In the genomic region with DNA sequence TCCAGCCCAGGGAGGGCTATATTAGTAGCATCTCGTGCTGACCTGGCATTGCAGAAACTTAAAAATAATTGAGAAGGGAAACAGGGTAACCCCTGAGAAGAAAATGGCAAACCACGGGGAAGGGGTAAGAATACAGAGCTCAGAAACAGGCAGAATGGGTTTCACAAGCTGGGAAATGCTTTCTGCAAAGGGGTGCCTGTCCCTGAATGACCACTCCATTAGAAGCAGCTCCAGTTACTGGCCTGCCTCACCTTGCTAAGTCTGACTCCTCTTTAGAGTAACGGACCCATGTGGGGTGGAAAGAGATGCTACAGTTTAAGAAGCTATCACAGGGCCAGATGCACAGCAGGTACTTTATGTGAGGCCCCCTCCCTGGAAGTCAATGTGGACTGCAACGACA, we compare ENCODE assay signal across 12 cellular contexts. TPM values are rescaled to one million over a fixed set of nuclear protein-coding genes. Genes with fewer than 3 reads are reported as not detected.
DNase-seq lines count a peak whose midpoint lies in the region; ATAC-seq and TF ChIP-seq lines count a peak whose summit lies in the region.
"Had no signal": no experiment of that assay in that cellular context is flagged by ENCODE, and none has a peak within 500 bp of the region (broad histone marks: within the 10 kb centered on the region; RNA-seq: fewer than 3 reads in every experiment).

No MANE protein-coding gene starts in this region.

- 0 out of 2 replicates have a peak, but pooled peaks cover 4% of the 10 kb centered on the region for H3F3A ChIP-seq in MM.1S (ENCODE audit: insufficient read depth, low read length)

- intact Hi-C loops in CD4-positive, alpha-beta T cell (cut with DNase I, micrococcal nuclease), result loop anchor here in 1 of 2 experiments (1.0 to 10.0 kb wide), 3 partner anchors 17 to 419 kb away; a partner anchor contains a TSS

- no peaks in the 10 kb centered on the region for H3K9me3 Mint-ChIP-seq in CD4-positive, alpha-beta T cell

- H3K4me2 ChIP-seq in MM.1S (ENCODE audit: low read depth, low read length), result peak overlapping the region; percentile 86; the same call in 1 of the 2 replicates
- peak overlapping the region; percentile 99 for H3K4me2 ChIP-seq in osteoblast (ENCODE audit: insufficient read depth, low read length)

- H3K36me3 Mint-ChIP-seq in CD4-positive, alpha-beta T cell (ENCODE audit: low read depth), result peaks cover 80% of the 10 kb centered on the region

- no peak for TF ChIP-seq POLR2A in upper lobe of left lung (IDR thresholded peaks at IDR 0.05)

- no peaks in the 10 kb centered on the region for H3K9me2 ChIP-seq in MM.1S (replicated peaks; ENCODE audit: insufficient read depth, low read length)

- POLR2A ChIA-PET in CD4-positive, alpha-beta T cell (lab: Charles Lee), result interaction anchor here (1.6 to 2.1 kb wide), 2 partner anchors 14 to 21 kb away, joined by 7 read pairs; no protein-coding TSS in a partner anchor

- no peaks in the 10 kb centered on the region for H3K27me3 Mint-ChIP-seq in CD4-positive, alpha-beta T cell

- TF ChIP-seq EP300 in upper lobe of left lung (IDR thresholded peaks at IDR 0.05), result no peak

- H3K4me1 ChIP-seq in MM.1S (ENCODE audit: low read length), result peaks cover 26% of the 10 kb centered on the region
- H3K4me1 ChIP-seq in osteoblast (ENCODE audit: insufficient read depth, low read length), result peaks cover 63% of the 10 kb centered on the region
- H3K4me1 ChIP-seq in upper lobe of left lung, result peaks cover 62 to 80% (median 70%) of the 10 kb centered on the region in 4 donors

- no peaks in the 10 kb centered on the region for H3K27me3 ChIP-seq in CD4-positive, alpha-beta T cell (ENCODE audit: control insufficient read depth, insufficient read depth, low read length)
- H3K27me3 ChIP-seq in MM.1S (replicated peaks; ENCODE audit: insufficient read depth, low read length) (no peaks in the 10 kb centered on the region), osteoblast (ENCODE audit: insufficient read depth, low read length) (no peaks in the 10 kb centered on the region), upper lobe of left lung (no peaks in the 10 kb centered on the region)
- H3K27me3 ChIP-seq: right atrium auricular region had no signal

- H3K36me3 ChIP-seq in MM.1S (replicated peaks; ENCODE audit: insufficient read depth, low read length) (peaks cover 27% of the 10 kb centered on the region), osteoblast (ENCODE audit: insufficient read depth, low read length) (peaks cover 65% of the 10 kb centered on the region), upper lobe of left lung (peaks cover 5 to 64% (median 53%) of the 10 kb centered on the region in 4 donors)

- peak overlapping the region; percentile 99 for H3K4me3 Mint-ChIP-seq in CD4-positive, alpha-beta T cell

- 86 to 91% methylated on average over 4 of the region's 4 CpGs for WGBS in upper lobe of left lung, 2 donors

- no peak overlapping the region for H2AFZ ChIP-seq in MM.1S (ENCODE audit: low read length)
- H2AFZ ChIP-seq in osteoblast (ENCODE audit: low read length), result no peak overlapping the region

- CTCF ChIA-PET in CD4-positive, alpha-beta T cell (lab: Charles Lee), result no interaction called here

- peaks cover 92% of the 10 kb centered on the region for H3K4me1 Mint-ChIP-seq in CD4-positive, alpha-beta T cell (ENCODE audit: low read depth)

- no peaks in the 10 kb centered on the region for H3K9me3 ChIP-seq in CD4-positive, alpha-beta T cell (ENCODE audit: control insufficient read depth, low read length)
- H3K9me3 ChIP-seq in MM.1S (replicated peaks; ENCODE audit: insufficient read depth, low read length), result no peaks in the 10 kb centered on the region
- H3K9me3 ChIP-seq in osteoblast (ENCODE audit: low read depth, low read length), result no peaks in the 10 kb centered on the region
- no peaks in the 10 kb centered on the region for H3K9me3 ChIP-seq in upper lobe of left lung
- H3K9me3 ChIP-seq: right atrium auricular region had no signal

- no peak for ATAC-seq in CD4-positive, alpha-beta T cell (ENCODE audit: poor library complexity)
- ATAC-seq in GM21737 (IDR thresholded peaks at IDR 0.05; ENCODE audit: unreplicated experiment) (no peak), GM18520 (IDR thresholded peaks at IDR 0.05; ENCODE audit: unreplicated experiment) (no peak), upper lobe of left lung (ENCODE audit: low FRiP score in 2 of 2) (no peak)
- ATAC-seq: Panc1 had no signal

- no peak overlapping the region for H3K9ac ChIP-seq in MM.1S (ENCODE audit: low read length)

- no peak overlapping the region for H3K4me3 ChIP-seq in MM.1S (ENCODE audit: low read length)
- peak overlapping the region; percentile 81 for H3K4me3 ChIP-seq in choroid plexus epithelial cell (ENCODE audit: low read depth, low read length)
- peak overlapping the region; percentile 90 for H3K4me3 ChIP-seq in osteoblast (ENCODE audit: insufficient read depth, low read length)
- H3K4me3 ChIP-seq in upper lobe of left lung, result peak overlapping the region in 1 of 4 donors; percentile 97

- H4K20me1 ChIP-seq in MM.1S (ENCODE audit: insufficient read depth, low read length) (peaks cover 14% of the 10 kb centered on the region), osteoblast (ENCODE audit: insufficient read depth, low read length) (peaks cover 65% of the 10 kb centered on the region)

- no peak overlapping the region for H3K27ac ChIP-seq in CD4-positive, alpha-beta T cell (ENCODE audit: low read depth, low read length)
- H3K27ac ChIP-seq in MM.1S (ENCODE audit: low read length), result no peak overlapping the region
- H3K27ac ChIP-seq in osteoblast (ENCODE audit: low read depth, low read length), result peak overlapping the region; percentile 78
- H3K27ac ChIP-seq in upper lobe of left lung, result peak overlapping the region in 2 of 4 donors; percentile 97 to 98

- no peak for DNase-seq in CD4-positive, alpha-beta T cell
- DNase-seq in MM.1S (no peak), choroid plexus epithelial cell (ENCODE audit: low read depth) (no peak), osteoblast (ENCODE audit: insufficient read length, low spot score, missing footprints) (peak; percentile 84), upper lobe of left lung (no peak), NCI-H146 (lab: John Stamatoyannopoulos, UW) (no peak)
- DNase-seq: anterior cingulate cortex, DMS79 had no signal

- no peak for TF ChIP-seq CTCF in CD4-positive, alpha-beta T cell (IDR thresholded peaks at IDR 0.05)
- TF ChIP-seq CTCF in MM.1S (IDR thresholded peaks at IDR 0.05; ENCODE audit: low read length), result no peak
- no peak for TF ChIP-seq CTCF in choroid plexus epithelial cell (conservative IDR thresholded peaks at IDR 0.05; ENCODE audit: low read depth, low read length)
- no peak for TF ChIP-seq CTCF in osteoblast (IDR thresholded peaks at IDR 0.05; ENCODE audit: extremely low read depth, low read depth, low read length)
- TF ChIP-seq CTCF in upper lobe of left lung (IDR thresholded peaks at IDR 0.05), result no peak

- H3K79me2 ChIP-seq in MM.1S (ENCODE audit: low read length), result peaks cover 71% of the 10 kb centered on the region
- H3K79me2 ChIP-seq in osteoblast (ENCODE audit: insufficient read depth, low read length), result peaks cover 71% of the 10 kb centered on the region

- H3K27ac Mint-ChIP-seq in CD4-positive, alpha-beta T cell, result peak overlapping the region; percentile 99

RNA-seq across cellular contexts. Expression of a gene that starts 2.5 kb away (rescaled TPM):
- total RNA-seq in CD4-positive, alpha-beta T cell, result 100 to 1,000 TPM; 197 to 198 TPM
- total RNA-seq in osteoblast (265 and 314 TPM in 2 replicates), upper lobe of left lung (100 to 1,000 TPM; 135 to 307 (median 183) TPM)
